20 cellular contexts compared by ENCODE assay signal in genomic region chr6:139303176-139303575, GRCh38. TPM values are rescaled to one million over a fixed set of nuclear protein-coding genes. Genes with fewer than 3 reads are reported as not detected.
A peak's percentile ranks its signal among the peaks of the same experiment; 100 is the strongest.
DNase-seq lines count a peak whose midpoint lies in the region; ATAC-seq and TF ChIP-seq lines count a peak whose summit lies in the region.
"Had no signal": no experiment of that assay in that cellular context is flagged by ENCODE, and none has a peak within 500 bp of the region (broad histone marks: within the 10 kb centered on the region; RNA-seq: fewer than 3 reads in every experiment).

No MANE protein-coding gene starts in this region.

- H3K4me1 ChIP-seq in psoas muscle, result peaks cover 7% of the 10 kb centered on the region

- no peaks in the 10 kb centered on the region for H3K27me3 ChIP-seq in AG04450 (ENCODE audit: control insufficient read depth, insufficient read depth, low read length)
- H3K27me3 ChIP-seq in psoas muscle (ENCODE audit: insufficient read depth in 3 of 3, low read length in 2 of 3), result no peaks in the 10 kb centered on the region

- POLR2A ChIA-PET in AG04450 (lab: Yijun Ruan, JAX), result no interaction called here

- intact Hi-C loops in psoas muscle (cut with DNase I), result no loop called here

- H3K27ac ChIP-seq in AG04450 (ENCODE audit: low read depth, low read length) (no peak overlapping the region), psoas muscle (no peak overlapping the region)
- H3K27ac ChIP-seq: C4-2B had no signal

- TF ChIP-seq CTCF in AG04450 (IDR thresholded peaks at IDR 0.05; ENCODE audit: low read depth, low read length) (no peak), WI38 (IDR thresholded peaks at IDR 0.05; ENCODE audit: low read depth, low read length) (no peak), psoas muscle (IDR thresholded peaks at IDR 0.05) (no peak)

- no peaks in the 10 kb centered on the region for H3K9me3 ChIP-seq in AG04450 (ENCODE audit: control insufficient read depth, insufficient read depth, low read length)
- no peaks in the 10 kb centered on the region for H3K9me3 ChIP-seq in psoas muscle
- H3K9me3 ChIP-seq: Caco-2 had no signal

- H3K36me3 ChIP-seq in psoas muscle (ENCODE audit: insufficient read depth in 1 of 2, low read depth in 1 of 2), result no peaks in the 10 kb centered on the region

- ATAC-seq in GM21737 (IDR thresholded peaks at IDR 0.05; ENCODE audit: unreplicated experiment) (no peak), psoas muscle (no peak)
- ATAC-seq: HepG2 had no signal

- H3K4me3 ChIP-seq in AG04450 (ENCODE audit: low read depth, low read length), result no peak overlapping the region
- H3K4me3 ChIP-seq in WI38 (ENCODE audit: low read depth, low read length), result 0 out of 2 replicates have a peak overlapping the region, but pooled peaks have one; percentile 14
- H3K4me3 ChIP-seq in psoas muscle, result no peak overlapping the region

- 87 to 95% (median 90%) methylated on average over 2 of the region's 2 CpGs for WGBS in psoas muscle, 3 donors

- CTCF ChIA-PET in AG04450 (lab: Charles Lee), result interaction anchor here (0.9 kb wide), 1 partner anchor 11 kb away, joined by 3 read pairs; no protein-coding TSS in a partner anchor

- DNase-seq in AG04450 (ENCODE audit: low read depth, low spot score), result peak; percentile 65
- peak; percentile 39 for DNase-seq in NCI-H1048 (lab: John Stamatoyannopoulos, UW)
- peak; percentile 51 for DNase-seq in left kidney (ENCODE audit: low read depth, low spot score)
- DNase-seq in GM03348 (ENCODE audit: low spot score), result no peak
- DNase-seq in hepatic stellate cell (ENCODE audit: low spot score), result no peak
- no peak for DNase-seq in psoas muscle
- DNase-seq: ACHN; AML-193; Caco-2; CD4-positive, alpha-beta T cell; DMS53; DND-41; EL; GOT3; H7; KG1 had no signal

RNA-seq across cellular contexts. Expression of gene TXLNB, which starts 11.4 kb away (rescaled TPM):
- polyA plus RNA-seq in AG04450 (2011; rRNA removed) (0.88 and 1.3 TPM in 2 replicates), psoas muscle (10 to 100 TPM in 2 of 3 donors, 1 to 10 TPM in 1; 1.8 to 40.7 (median 32.1) TPM)
- polyA minus RNA-seq in AG04450 (2011; rRNA and poly(A)+ RNA removed), result 0.83 and 0.87 TPM in 2 replicates
- total RNA-seq in psoas muscle, result 100 to 1,000 TPM; 128 to 230 (median 158) TPM
- total RNA-seq: Caco-2, H7, HepG2 had no signal
- polyA plus RNA-seq: HepG2 had no signal

Comparison
In these comparisons a context has a peak if more than half of its experiments do, and no peak if none do; other contexts are left out.
1. DNase-seq: peak in AG04450 (single experiment), NCI-H1048 (single experiment) and left kidney (single experiment); none in GM03348 (single experiment), hepatic stellate cell (single experiment) and psoas muscle (0 of 2).